In genomic region chr5:143033535-143034260, GRCh38 we compare ENCODE assay signal across 11 cellular contexts.
A peak's percentile ranks its signal among the peaks of the same experiment; 100 is the strongest.
DNase-seq lines count a peak whose midpoint lies in the region; TF ChIP-seq lines count a peak whose summit lies in the region.
"Had no signal": no experiment of that assay in that cellular context is flagged by ENCODE, and none has a peak within 500 bp of the region (broad histone marks: within the 10 kb centered on the region; RNA-seq: fewer than 3 reads in every experiment).

No MANE protein-coding gene starts in this region.

- H4K20me1 ChIP-seq in OCI-LY7 (ENCODE audit: insufficient read depth, low read length): no peaks in the 10 kb centered on the region

- DNase-seq in EL (peak; percentile 91), MG63 (peak; percentile 65), choroid plexus epithelial cell (ENCODE audit: low read depth) (peak; percentile 75), colonic mucosa (no peak), NCI-H1436 (lab: John Stamatoyannopoulos, UW) (no peak), OCI-LY7 (ENCODE audit: low spot score) (no peak), DMS153 treated with DMSO at 0.1 percent for 48 hours (lab: John Stamatoyannopoulos, UW; ENCODE audit: unreplicated experiment) (no peak)
- DNase-seq: H7, hippocampal formation had no signal

- H3K27me3 ChIP-seq in MG63 (no peaks in the 10 kb centered on the region), neutrophil (no peaks in the 10 kb centered on the region), colonic mucosa (no peaks in the 10 kb centered on the region)
- H3K27me3 ChIP-seq: cardiac muscle cell had no signal

- POLR2A ChIA-PET in OCI-LY7 (lab: Charles Lee): no interaction called here

- H3K79me2 ChIP-seq in OCI-LY7 (ENCODE audit: insufficient read depth, low read depth, low read length): no peaks in the 10 kb centered on the region

- BruUV-seq in OCI-LY7 (replicated peaks; lab: Mats Ljungman, UMichigan): no TSS peak

- intact Hi-C loops in colonic mucosa (cut with DNase I) (no loop called here), OCI-LY7 (cut with micrococcal nuclease; ENCODE audit: unreplicated experiment) (no loop called here)

- H3K4me3 ChIP-seq in MG63: no peak overlapping the region
- H3K4me3 ChIP-seq in choroid plexus epithelial cell (ENCODE audit: low read depth, low read length): no peak overlapping the region
- H3K4me3 ChIP-seq in neutrophil (ENCODE audit: low read depth in 1 of 2, low read length in 1 of 2): no peak overlapping the region
- no peak overlapping the region for H3K4me3 ChIP-seq in colonic mucosa
- no peak overlapping the region for H3K4me3 ChIP-seq in OCI-LY7 (ENCODE audit: low read depth, low read length, poor library complexity, severe bottlenecking)
- H3K4me3 ChIP-seq: cardiac muscle cell had no signal

- peaks cover 5 to 7% of the 10 kb centered on the region in 2 experiments for H3K4me1 ChIP-seq in neutrophil (ENCODE audit: control insufficient read depth in 1 of 2, insufficient read depth in 1 of 2, low read depth in 1 of 2, low read length in 1 of 2)
- no peaks in the 10 kb centered on the region for H3K4me1 ChIP-seq in colonic mucosa
- peaks cover 10% of the 10 kb centered on the region for H3K4me1 ChIP-seq in OCI-LY7 (ENCODE audit: insufficient read depth, low read length, poor library complexity, severe bottlenecking)

- H3K27ac ChIP-seq in neutrophil (peak overlapping the region; percentile 10), colonic mucosa (no peak overlapping the region), OCI-LY7 (ENCODE audit: low read depth, low read length, poor library complexity, severe bottlenecking) (no peak overlapping the region)
- H3K27ac ChIP-seq: cardiac muscle cell had no signal

- H3K9me2 ChIP-seq in OCI-LY7 (ENCODE audit: insufficient read depth, low read length): no peaks in the 10 kb centered on the region

- no peak overlapping the region for H3K4me2 ChIP-seq in OCI-LY7 (ENCODE audit: low read length)

- H2AFZ ChIP-seq in OCI-LY7 (ENCODE audit: low read length): no peak overlapping the region

- no peak overlapping the region for H3K9ac ChIP-seq in colonic mucosa (ENCODE audit: low read depth in 2 of 2, low read length in 2 of 2)

- no peaks in the 10 kb centered on the region for H3K36me3 ChIP-seq in MG63
- peaks cover 53% of the 10 kb centered on the region for H3K36me3 ChIP-seq in neutrophil
- no peaks in the 10 kb centered on the region for H3K36me3 ChIP-seq in colonic mucosa
- H3K36me3 ChIP-seq in OCI-LY7 (ENCODE audit: insufficient read depth, low read length): no peaks in the 10 kb centered on the region
- H3K36me3 ChIP-seq: cardiac muscle cell had no signal

- 0 out of 2 replicates have a peak, but pooled peaks cover 3% of the 10 kb centered on the region for H3K9me3 ChIP-seq in MG63
- no peaks in the 10 kb centered on the region for H3K9me3 ChIP-seq in neutrophil
- no peaks in the 10 kb centered on the region for H3K9me3 ChIP-seq in colonic mucosa
- no peaks in the 10 kb centered on the region for H3K9me3 ChIP-seq in OCI-LY7 (ENCODE audit: low read length)

- CTCF ChIA-PET in OCI-LY7 (lab: Charles Lee; ENCODE audit: unreplicated experiment): no interaction called here

- TF ChIP-seq CTCF in choroid plexus epithelial cell (conservative IDR thresholded peaks at IDR 0.05; ENCODE audit: low read depth, low read length) (no peak), neutrophil (IDR thresholded peaks at IDR 0.05) (no peak), colonic mucosa (IDR thresholded peaks at IDR 0.05) (no peak), OCI-LY7 (conservative IDR thresholded peaks at IDR 0.05; ENCODE audit: low read length) (no peak)

Comparison
In these comparisons a context has a peak if more than half of its experiments do, and no peak if none do; other contexts are left out.
1. DNase-seq: peak in EL (single experiment), MG63 (single experiment) and choroid plexus epithelial cell (single experiment); none in colonic mucosa (single experiment), NCI-H1436 (single experiment), OCI-LY7 (single experiment) and DMS153 treated with DMSO at 0.1 percent for 48 hours (single experiment).